In the genomic region with DNA sequence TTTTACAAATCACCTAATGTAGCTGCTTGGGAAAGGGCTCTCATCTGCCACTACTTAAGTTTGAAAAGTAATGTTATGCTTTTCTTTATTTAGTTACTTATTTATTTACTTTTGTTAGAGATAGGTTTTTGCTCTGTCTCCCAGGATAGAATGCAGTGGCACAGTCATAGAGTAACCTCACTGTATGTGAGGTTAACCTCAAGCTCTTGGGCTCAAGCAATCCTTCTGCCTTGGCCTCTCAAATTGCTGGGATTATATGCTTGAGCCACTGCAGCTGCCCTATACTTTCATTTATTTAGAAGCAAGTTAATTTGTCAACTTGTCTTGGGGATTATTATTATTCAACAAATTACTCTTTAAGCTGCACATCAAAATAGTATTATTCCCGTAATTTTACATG, we compare ENCODE assay signal across 6 cellular contexts.
A peak's percentile ranks its signal among the peaks of the same experiment; 100 is the strongest.
DNase-seq lines count a peak whose midpoint lies in the region; ATAC-seq, FAIRE-seq and TF ChIP-seq lines count a peak whose summit lies in the region.
"Not testable (repeated sequence)": the region's sequence is repeated elsewhere in the genome, so short reads cannot be mapped to it uniquely, and the experiment has no call there.

No MANE protein-coding gene starts in this region.

- H3K27me3 Mint-ChIP-seq in astrocyte (ENCODE audit: low read depth, unreplicated experiment): not testable (repeated sequence)

- not testable (repeated sequence) for H3K27ac ChIP-seq in astrocyte (ENCODE audit: low read depth, low read length)

- DNase-seq in H54 (ENCODE audit: insufficient read length, low spot score): not testable (repeated sequence)
- DNase-seq in LHCN-M2 (ENCODE audit: low read depth) (peak; percentile 15), astrocyte (ENCODE audit: low read depth) (peak; percentile 0), fibroblast of peridontal ligament (ENCODE audit: extremely low read depth) (peak; percentile 11), myocyte (ENCODE audit: low read depth) (peak; percentile 60)

- H3K36me3 Mint-ChIP-seq in astrocyte (ENCODE audit: low read depth, unreplicated experiment): not testable (repeated sequence)

- H3K4me1 Mint-ChIP-seq in astrocyte (ENCODE audit: low read depth, unreplicated experiment): not testable (repeated sequence)

- H3K9me3 Mint-ChIP-seq in astrocyte (ENCODE audit: unreplicated experiment): not testable (repeated sequence)

- not testable (repeated sequence) for TF ChIP-seq POLR2A in H54 (IDR thresholded peaks at IDR 0.05; ENCODE audit: low read depth, low read length)

- FAIRE-seq in H54 (lab: Jason Lieb, UNC): peak; percentile 15
- FAIRE-seq in astrocyte (lab: Jason Lieb, UNC): not testable (repeated sequence)

- H4K20me1 ChIP-seq in astrocyte (ENCODE audit: insufficient read depth, low read length): not testable (repeated sequence)

- not testable (repeated sequence) for TF ChIP-seq CTCF in astrocyte (IDR thresholded peaks at IDR 0.05; ENCODE audit: insufficient read depth, low read depth, low read length)

- H3K4me1 ChIP-seq in astrocyte (ENCODE audit: insufficient read depth, low read length): not testable (repeated sequence)

- H3K4me3 ChIP-seq in astrocyte (ENCODE audit: insufficient read depth, low read depth, low read length): not testable (repeated sequence)

- not testable (repeated sequence) for H3K27me3 ChIP-seq in astrocyte (ENCODE audit: insufficient read depth, low read length)

- not testable (repeated sequence) for H3K79me2 ChIP-seq in astrocyte (ENCODE audit: insufficient read depth, low read length)

- not testable (repeated sequence) for H3K36me3 ChIP-seq in astrocyte (ENCODE audit: insufficient read depth, low read length)

- H3K4me3 Mint-ChIP-seq in astrocyte (ENCODE audit: unreplicated experiment): not testable (repeated sequence)

- not testable (repeated sequence) for H3K9me3 ChIP-seq in astrocyte (ENCODE audit: insufficient read depth, low read depth, low read length)

- not testable (repeated sequence) for H2AFZ ChIP-seq in astrocyte (ENCODE audit: low read depth, low read length)

- not testable (repeated sequence) for H3K4me2 ChIP-seq in astrocyte (ENCODE audit: low read length)

- ATAC-seq in GM18907 (IDR thresholded peaks at IDR 0.05; ENCODE audit: unreplicated experiment): peak; percentile 79

- H3K9ac ChIP-seq in astrocyte (ENCODE audit: low read length): not testable (repeated sequence)

- H3K27ac Mint-ChIP-seq in astrocyte (ENCODE audit: unreplicated experiment): not testable (repeated sequence)
